17 cellular contexts compared by ENCODE assay signal in the genomic region with DNA sequence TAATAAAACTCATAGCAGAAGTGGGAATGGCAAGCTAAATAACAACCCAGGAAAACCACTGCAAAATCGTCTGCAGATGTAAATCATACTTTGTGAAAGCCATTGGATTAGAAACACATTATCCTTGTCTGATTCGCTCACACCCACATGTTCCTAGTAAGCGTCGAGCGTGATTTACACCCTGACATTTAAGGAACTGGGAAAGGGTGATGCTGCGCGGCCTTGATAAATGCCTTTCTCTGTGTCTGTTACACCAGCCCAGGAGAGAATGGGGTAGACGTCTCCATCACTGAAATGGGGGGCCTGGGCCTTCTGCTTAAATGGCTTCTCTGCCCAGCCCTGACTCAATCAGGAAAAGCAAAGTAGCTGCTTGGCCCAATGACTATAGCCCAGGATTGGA.
DNase-seq lines count a peak whose midpoint lies in the region; FAIRE-seq lines count a peak whose summit lies in the region.
"Had no signal": no experiment of that assay in that cellular context is flagged by ENCODE, and none has a peak within 500 bp of the region (broad histone marks: within the 10 kb centered on the region; RNA-seq: fewer than 3 reads in every experiment).

No MANE protein-coding gene starts in this region.

- peak; percentile 11 for DNase-seq in MV-4-11 (lab: John Stamatoyannopoulos, UW)
- DNase-seq in caudate nucleus (lab: John Stamatoyannopoulos, UW): peak in 7 of 61 donors; percentile 18 to 43 (median 27)
- DNase-seq in superior temporal gyrus (ENCODE audit: extremely low spot score): peak; percentile 50
- no peak for DNase-seq in NCI-H446 (lab: John Stamatoyannopoulos, UW)
- DNase-seq in GM19239 (ENCODE audit: insufficient read length, low spot score): no peak
- no peak for DNase-seq in urothelium cell line (ENCODE audit: low spot score)
- DNase-seq: CD8-positive, alpha-beta T cell; COR-L47; DMS153; DND-41; GDM1 had no signal

- peak overlapping the region; percentile 83 for H3K27ac ChIP-seq in caudate nucleus (ENCODE audit: low read depth, low read length)
- H3K27ac ChIP-seq in layer of hippocampus (ENCODE audit: low read depth, low read length): peak overlapping the region; percentile 88
- H3K27ac ChIP-seq: 22Rv1, HL-60 had no signal

- FAIRE-seq in GM19239 (lab: Jason Lieb, UNC) (no peak), urothelium cell line (lab: Jason Lieb, UNC) (no peak)
- FAIRE-seq: D721Med, GM12892, H54 had no signal

- H3K27me3 ChIP-seq in layer of hippocampus (ENCODE audit: control insufficient read depth, insufficient read depth, low read length): no peaks in the 10 kb centered on the region

Comparison
In these comparisons a context has a peak if more than half of its experiments do, and no peak if none do; other contexts are left out.
1. DNase-seq: peak in MV-4-11 (single experiment) and superior temporal gyrus (single experiment); none in NCI-H446 (0 of 2), GM19239 (single experiment) and urothelium cell line (single experiment).